In genomic region chr22:17120711-17121234, GRCh38 we compare ENCODE assay signal across 9 cellular contexts. TPM values are rescaled to one million over a fixed set of nuclear protein-coding genes. Genes with fewer than 3 reads are reported as not detected.
DNase-seq lines count a peak whose midpoint lies in the region; ATAC-seq and TF ChIP-seq lines count a peak whose summit lies in the region.
"Had no signal": no experiment of that assay in that cellular context is flagged by ENCODE, and none has a peak within 500 bp of the region (broad histone marks: within the 10 kb centered on the region; RNA-seq: fewer than 3 reads in every experiment).

No MANE protein-coding gene starts in this region.

- no peak overlapping the region for H3K18ac ChIP-seq in trophoblast cell (ENCODE audit: low read length)

- no peak overlapping the region for H3K9ac ChIP-seq in trophoblast cell (ENCODE audit: low read length)

- H3K27me3 ChIP-seq in Peyer's patch (peaks cover 0 to 24% of the 10 kb centered on the region in 2 donors), esophagus (ENCODE audit: control insufficient read depth in 1 of 2, insufficient read depth in 2 of 2, low read length in 2 of 2) (no peaks in the 10 kb centered on the region), trophoblast cell (ENCODE audit: insufficient read depth, low read length) (no peaks in the 10 kb centered on the region), PC-9 (ENCODE audit: insufficient read depth, low read depth) (no peaks in the 10 kb centered on the region)

- H4K12ac ChIP-seq in trophoblast cell (ENCODE audit: low read depth, low read length), result no peak overlapping the region

- no peak overlapping the region for H2BK12ac ChIP-seq in trophoblast cell (ENCODE audit: low read length)

- BruUV-seq in PC-9 (replicated peaks; lab: Mats Ljungman, UMichigan), result no TSS peak

- POLR2A ChIA-PET in PC-9 (lab: Charles Lee; ENCODE audit: unreplicated experiment), result no interaction called here

- H4K91ac ChIP-seq in trophoblast cell (ENCODE audit: low read depth, low read length), result no peak overlapping the region

- H3K4me1 ChIP-seq in Peyer's patch, result peaks cover 0 to 31% (median 16%) of the 10 kb centered on the region in 4 donors
- H3K4me1 ChIP-seq in esophagus (ENCODE audit: control insufficient read depth in 2 of 2, insufficient read depth in 2 of 2, low read length in 1 of 2), result peaks cover 5 to 9% of the 10 kb centered on the region in 2 donors
- peaks cover 5 to 8% of the 10 kb centered on the region in 2 experiments for H3K4me1 ChIP-seq in trophoblast cell (ENCODE audit: control insufficient read depth in 1 of 2, insufficient read depth in 2 of 2, low read length in 2 of 2)
- H3K4me1 ChIP-seq in PC-9 (replicated peaks; ENCODE audit: insufficient read depth), result no peaks in the 10 kb centered on the region

- TF ChIP-seq POLR2A in Peyer's patch (IDR thresholded peaks at IDR 0.05), result no peak

- no peak for TF ChIP-seq CTCF in Peyer's patch (IDR thresholded peaks at IDR 0.05)
- no peak for TF ChIP-seq CTCF in PC-9 (conservative IDR thresholded peaks at IDR 0.05)

- H3K79me2 ChIP-seq in trophoblast cell (ENCODE audit: control insufficient read depth, insufficient read depth, low read length, poor library complexity) (no peaks in the 10 kb centered on the region), PC-9 (ENCODE audit: low read depth) (no peaks in the 10 kb centered on the region)

- no peaks in the 10 kb centered on the region for H4K20me1 ChIP-seq in PC-9 (ENCODE audit: insufficient read depth)

- no peak overlapping the region for H3K23ac ChIP-seq in trophoblast cell (ENCODE audit: low read length)

- no peak overlapping the region for H2BK5ac ChIP-seq in trophoblast cell (ENCODE audit: low read depth, low read length, poor library complexity)

- CTCF ChIA-PET in PC-9 (lab: Charles Lee), result no interaction called here

- H3K79me1 ChIP-seq in trophoblast cell (ENCODE audit: low read length), result no peaks in the 10 kb centered on the region

- H3K9me3 ChIP-seq in Peyer's patch (no peaks in the 10 kb centered on the region), esophagus (ENCODE audit: control insufficient read depth in 2 of 2, insufficient read depth in 1 of 2, low read depth in 1 of 2, low read length in 1 of 2) (no peaks in the 10 kb centered on the region), trophoblast cell (ENCODE audit: insufficient read depth, low read depth, low read length) (peaks cover 4% of the 10 kb centered on the region), PC-9 (ENCODE audit: insufficient read depth, low read depth) (no peaks in the 10 kb centered on the region)

- no peaks in the 10 kb centered on the region for H3F3A ChIP-seq in PC-9 (ENCODE audit: insufficient read depth, low read depth)

- peak; percentile 34 for DNase-seq in NCI-H1092 treated with DMSO at 0.1 percent for 48 hours (lab: John Stamatoyannopoulos, UW)
- no peak for DNase-seq in NCI-H1092 (lab: John Stamatoyannopoulos, UW)
- DNase-seq in Peyer's patch, result no peak
- DNase-seq in trophoblast cell, result no peak
- no peak for DNase-seq in MV-4-11 (lab: John Stamatoyannopoulos, UW)
- no peak for DNase-seq in PC-9

- 0% methylated on average over 44 to 70 of the region's 70 CpGs for WGBS in esophagus, 2 donors
- no CpG with 5 or more reads among the region's 70 CpGs for WGBS in trophoblast cell (ENCODE audit: extremely low coverage, insufficient coverage, insufficient read length)

- H3K36me3 ChIP-seq in Peyer's patch (no peaks in the 10 kb centered on the region), esophagus (ENCODE audit: control insufficient read depth in 2 of 2, insufficient read depth in 2 of 2, low read length in 1 of 2) (no peaks in the 10 kb centered on the region), trophoblast cell (ENCODE audit: control insufficient read depth in 1 of 2, insufficient read depth in 2 of 2, low read length in 2 of 2) (no peaks in the 10 kb centered on the region), PC-9 (ENCODE audit: low read depth) (no peaks in the 10 kb centered on the region)

- H3K27ac ChIP-seq in Peyer's patch (no peak overlapping the region), esophagus (ENCODE audit: low read depth in 2 of 2, low read length in 1 of 2) (no peak overlapping the region), trophoblast cell (ENCODE audit: low read depth, low read length) (no peak overlapping the region), PC-9 (no peak overlapping the region)
- H3K27ac ChIP-seq: C4-2B had no signal

- no peaks in the 10 kb centered on the region for H3K9me2 ChIP-seq in PC-9 (ENCODE audit: insufficient read depth)

- H2BK120ac ChIP-seq in trophoblast cell (ENCODE audit: insufficient read depth, low read length, poor library complexity), result no peak overlapping the region

- no peak for ATAC-seq in GM21737 (IDR thresholded peaks at IDR 0.05; ENCODE audit: unreplicated experiment)

- intact Hi-C loops in PC-9 (cut with micrococcal nuclease; ENCODE audit: unreplicated experiment), result no loop called here

- no peak overlapping the region for H2AK5ac ChIP-seq in trophoblast cell (ENCODE audit: low read length)

- no peak overlapping the region for H3K14ac ChIP-seq in trophoblast cell (ENCODE audit: low read length)

- no peak overlapping the region for H4K8ac ChIP-seq in trophoblast cell (ENCODE audit: low read depth, low read length)

- H3K4ac ChIP-seq in trophoblast cell (ENCODE audit: low read depth, low read length), result no peak overlapping the region

- H2AFZ ChIP-seq in trophoblast cell (ENCODE audit: insufficient read depth, low read length, poor library complexity), result peak overlapping the region; percentile 62
- no peak overlapping the region for H2AFZ ChIP-seq in PC-9

- H3K4me2 ChIP-seq in trophoblast cell (ENCODE audit: low read length) (peak overlapping the region; percentile 97), PC-9 (no peak overlapping the region)

- H3K4me3 ChIP-seq in Peyer's patch (peak overlapping the region; percentile 29 to 57 (median 50)), esophagus (ENCODE audit: low read depth in 1 of 2, low read length in 2 of 2) (peak overlapping the region; percentile 48 to 52), trophoblast cell (ENCODE audit: low read depth, low read length) (peak overlapping the region; percentile 80), PC-9 (no peak overlapping the region)

RNA-seq across cellular contexts. Expression of gene TMEM121B, which starts 0.4 kb away (rescaled TPM):
- total RNA-seq in Peyer's patch (under 1 TPM in 3 of 4 donors, not detected in 1; 0.18 to 0.76 (median 0.40) TPM), PC-9 (2021) (not detected in 2 replicates)
- under 1 TPM; 0.19 to 0.33 TPM for polyA plus RNA-seq in esophagus
- 0.82 TPM in 2 replicates for polyA plus RNA-seq in trophoblast cell (2013)

RNA-seq across cellular contexts. Expression of gene IL17RA, which starts 36.0 kb away (rescaled TPM):
- total RNA-seq in Peyer's patch, result 10 to 100 TPM; 12.4 to 23.6 (median 18.3) TPM
- polyA plus RNA-seq in esophagus, result 1 to 10 TPM; 3.8 TPM
- 7.2 and 8.2 TPM in 2 replicates for polyA plus RNA-seq in trophoblast cell (2013)
- total RNA-seq in PC-9 (2021), result 5.0 and 8.2 TPM in 2 replicates

RNA-seq across cellular contexts. Expression of gene HDHD5, which starts 38.3 kb away (rescaled TPM):
- total RNA-seq in Peyer's patch (10 to 100 TPM; 15.7 to 42.0 (median 31.0) TPM), PC-9 (2021) (26.5 and 31.1 TPM in 2 replicates)
- polyA plus RNA-seq in esophagus, result 10 to 100 TPM; 15.2 to 26.4 TPM
- 11.7 and 12.8 TPM in 2 replicates for polyA plus RNA-seq in trophoblast cell (2013)
